Comparison of ENCODE assay signal across 8 cellular contexts in the genomic region with DNA sequence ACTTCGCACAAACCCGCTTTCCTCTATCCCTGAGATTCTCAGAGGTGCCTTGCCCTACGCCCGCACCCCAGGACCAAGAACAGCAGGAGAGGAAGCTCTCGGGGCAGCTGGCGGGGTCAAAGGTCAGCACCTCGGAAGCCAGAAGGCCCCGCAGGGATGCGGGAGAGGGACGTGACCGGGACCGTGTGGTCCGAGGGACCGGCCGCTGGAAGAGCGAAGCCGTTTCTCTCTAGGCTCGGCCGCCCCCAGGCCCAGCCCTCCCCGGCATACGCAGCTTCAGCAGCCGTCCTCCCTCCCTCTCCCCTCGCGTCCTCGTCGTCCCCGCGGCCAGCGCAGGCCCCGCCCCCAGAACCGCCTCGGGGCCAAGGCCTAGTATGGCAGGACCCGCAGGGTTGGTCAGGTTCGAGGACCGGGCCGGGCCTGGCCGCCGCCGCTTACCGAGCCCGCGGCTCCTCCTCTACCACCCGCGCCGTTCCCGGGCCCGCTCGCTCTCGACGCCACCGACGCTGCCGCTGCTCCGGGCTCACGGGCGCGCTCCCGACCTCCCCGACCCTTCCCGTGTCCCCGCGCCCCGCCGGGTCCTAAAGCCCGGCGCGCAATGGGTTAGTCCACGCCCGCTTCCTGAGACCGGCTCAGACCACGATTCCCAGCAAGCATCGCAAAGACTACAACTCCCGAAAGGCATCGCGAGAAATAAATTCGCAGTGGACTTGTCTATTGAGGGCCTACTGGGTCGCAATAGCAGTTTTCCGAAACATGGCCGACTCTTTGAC. TPM values are rescaled to one million over a fixed set of nuclear protein-coding genes. Genes with fewer than 3 reads are reported as not detected.
DNase-seq lines count a peak whose midpoint lies in the region; ATAC-seq and TF ChIP-seq lines count a peak whose summit lies in the region.

A gene with protein sequence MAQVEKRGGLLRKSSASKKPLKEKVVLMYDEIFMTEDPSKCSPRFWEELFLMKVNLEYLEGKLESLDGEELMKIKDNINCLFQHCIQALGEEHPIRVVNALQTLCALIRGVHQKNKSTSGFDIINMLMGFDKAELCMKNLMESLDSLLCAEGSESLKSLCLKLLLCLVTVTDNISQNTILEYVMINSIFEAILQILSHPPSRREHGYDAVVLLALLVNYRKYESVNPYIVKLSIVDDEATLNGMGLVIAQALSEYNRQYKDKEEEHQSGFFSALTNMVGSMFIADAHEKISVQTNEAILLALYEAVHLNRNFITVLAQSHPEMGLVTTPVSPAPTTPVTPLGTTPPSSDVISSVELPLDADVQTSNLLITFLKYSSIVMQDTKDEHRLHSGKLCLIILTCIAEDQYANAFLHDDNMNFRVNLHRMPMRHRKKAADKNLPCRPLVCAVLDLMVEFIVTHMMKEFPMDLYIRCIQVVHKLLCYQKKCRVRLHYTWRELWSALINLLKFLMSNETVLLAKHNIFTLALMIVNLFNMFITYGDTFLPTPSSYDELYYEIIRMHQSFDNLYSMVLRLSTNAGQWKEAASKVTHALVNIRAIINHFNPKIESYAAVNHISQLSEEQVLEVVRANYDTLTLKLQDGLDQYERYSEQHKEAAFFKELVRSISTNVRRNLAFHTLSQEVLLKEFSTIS (minus strand): TSS at position 527 of the 773 bp plus-strand sequence. CDS start 16,059 bp downstream, outside the sequence.

- H3K36me3 ChIP-seq in duodenal mucosa (ENCODE audit: control insufficient read depth in 1 of 2, insufficient read depth in 2 of 2, low read length in 2 of 2), result no peaks in the 10 kb centered on the region

- TF ChIP-seq CTCF in C4-2B (conservative IDR thresholded peaks at IDR 0.05), result no peak
- TF ChIP-seq CTCF in lower leg skin (IDR thresholded peaks at IDR 0.05), result no peak

- H3K27me3 Mint-ChIP-seq in activated CD4-positive, alpha-beta memory T cell treated with anti-CD3 and anti-CD28 coated beads for 36 hours, result no peaks in the 10 kb centered on the region

- H3K9me3 ChIP-seq in duodenal mucosa (ENCODE audit: control insufficient read depth in 1 of 2, low read length in 2 of 2), result no peaks in the 10 kb centered on the region

- intact Hi-C loops in activated CD4-positive, alpha-beta memory T cell treated with anti-CD3 and anti-CD28 coated beads for 36 hours (cut with micrococcal nuclease), result loop anchor here (1.0 to 5.0 kb wide), 4 partner anchors 9 to 704 kb away; a partner anchor contains a TSS
- intact Hi-C loops in lower leg skin (cut with DNase I; ENCODE audit: low total_unique reads), result no loop called here

- peak within 1 kb of the TSS; percentile 87 for H3K27ac Mint-ChIP-seq in activated CD4-positive, alpha-beta memory T cell treated with anti-CD3 and anti-CD28 coated beads for 36 hours

- DNase-seq in NCI-H774 (lab: John Stamatoyannopoulos, UW) (peak; percentile 88), lower leg skin (ENCODE audit: low spot score in 2 of 2) (peak; percentile 95 to 97)
- DNase-seq in activated CD4-positive, alpha-beta memory T cell treated with anti-CD3 and anti-CD28 coated beads for 36 hours, result peak; percentile 95
- DNase-seq in stimulated activated CD4-positive, alpha-beta T cell treated with anti-CD3 and anti-CD28 coated beads, Interleukin-4, amount 100 ng/mL, for 48 hours (ENCODE audit: low read depth in 2 of 2), result peak; percentile 81 to 89

- peak; percentile 93 for ATAC-seq in GM19372 (IDR thresholded peaks at IDR 0.05; ENCODE audit: low read depth, unreplicated experiment)
- peak; percentile 76 for ATAC-seq in HG03558 (IDR thresholded peaks at IDR 0.05; ENCODE audit: extremely low read depth, unreplicated experiment)

- TF ChIP-seq POLR2A in lower leg skin (IDR thresholded peaks at IDR 0.05), result no peak

- no peaks in the 10 kb centered on the region for H3K36me3 Mint-ChIP-seq in activated CD4-positive, alpha-beta memory T cell treated with anti-CD3 and anti-CD28 coated beads for 36 hours

- H3K27ac ChIP-seq in C4-2B, result peak within 1 kb of the TSS; percentile 96
- H3K27ac ChIP-seq in duodenal mucosa (ENCODE audit: low read depth, low read length), result peak within 1 kb of the TSS; percentile 87

- peaks cover 41% of the 10 kb centered on the region for H3K4me1 Mint-ChIP-seq in activated CD4-positive, alpha-beta memory T cell treated with anti-CD3 and anti-CD28 coated beads for 36 hours (ENCODE audit: low read depth)

- H3K27me3 ChIP-seq in duodenal mucosa (ENCODE audit: control insufficient read depth in 1 of 2, insufficient read depth in 2 of 2, low read length in 2 of 2), result no peaks in the 10 kb centered on the region

- no peaks in the 10 kb centered on the region for H3K9me3 Mint-ChIP-seq in activated CD4-positive, alpha-beta memory T cell treated with anti-CD3 and anti-CD28 coated beads for 36 hours

- H3K4me3 ChIP-seq in duodenal mucosa (ENCODE audit: low read depth in 1 of 2, low read length in 2 of 2) (peak within 1 kb of the TSS; percentile 86 to 93), lower leg skin (ENCODE audit: low read depth, poor library complexity, severe bottlenecking) (peak within 1 kb of the TSS; percentile 46)

- POLR2A ChIA-PET in activated CD4-positive, alpha-beta memory T cell treated with anti-CD3 and anti-CD28 coated beads for 36 hours (lab: Charles Lee), result interaction anchor here (0.9 to 1.2 kb wide), 3 partner anchors 10 to 238 kb away, joined by 3 to 7 read pairs (median 4); a partner anchor contains a TSS

- 0 to 1% methylated on average over 31 to 38 of the region's 79 CpGs for WGBS in lower leg skin, 2 donors

- H3K4me3 Mint-ChIP-seq in activated CD4-positive, alpha-beta memory T cell treated with anti-CD3 and anti-CD28 coated beads for 36 hours, result peak within 1 kb of the TSS; percentile 93

- peak within 1 kb of the TSS; percentile 87 to 89 for H3K9ac ChIP-seq in duodenal mucosa (ENCODE audit: low read depth in 1 of 2, low read length in 2 of 2)

- H3K4me1 ChIP-seq in duodenal mucosa (ENCODE audit: control insufficient read depth in 1 of 2, insufficient read depth in 2 of 2, low read length in 2 of 2), result peaks cover 11 to 13% of the 10 kb centered on the region in 2 donors

- CTCF ChIA-PET in activated CD4-positive, alpha-beta memory T cell treated with anti-CD3 and anti-CD28 coated beads for 36 hours (lab: Charles Lee), result interaction anchor here (1.1 to 2.2 kb wide), 5 partner anchors 10 to 220 kb away, joined by 3 to 12 read pairs (median 5); a partner anchor contains a TSS

RNA-seq across cellular contexts. Expression of the gene that starts here (rescaled TPM):
- total RNA-seq in activated CD4-positive, alpha-beta memory T cell treated with anti-CD3 and anti-CD28 coated beads for 36 hours, result 10 to 100 TPM; 16.1 to 18.8 TPM
- 10 to 100 TPM; 15.2 to 57.4 (median 16.9) TPM for total RNA-seq in lower leg skin

Comparison
In these comparisons a context has a peak if more than half of its experiments do, and no peak if none do; other contexts are left out.
1. Peak in every context shown above with its lines: DNase-seq, ATAC-seq, H3K4me3 ChIP-seq and H3K27ac ChIP-seq.